In genomic region chr4:138863160-138863559, GRCh38 we compare ENCODE assay signal across 22 cellular contexts.
"Had no signal": no experiment of that assay in that cellular context is flagged by ENCODE, and none has a peak within 500 bp of the region (broad histone marks: within the 10 kb centered on the region; RNA-seq: fewer than 3 reads in every experiment).

No MANE protein-coding gene starts in this region.

- H3K9me3 ChIP-seq: colonic mucosa, esophagus squamous epithelium, gastrocnemius medialis, heart right ventricle, left lung, lower lobe of right lung had no signal

- H3K27ac ChIP-seq: colonic mucosa, epithelial cell of prostate, esophagus squamous epithelium, gastrocnemius medialis, heart right ventricle, left lung, lower lobe of right lung had no signal

- ATAC-seq: effector memory CD8-positive, alpha-beta T cell; esophagus mucosa; gastrocnemius medialis; heart right ventricle; left cardiac atrium; left lung; left ventricle myocardium superior; lower lobe of right lung had no signal

- H3K27ac Mint-ChIP-seq: dendritic cell treated with granulocyte-macrophage colony-stimulating factor and Interleukin-4, amounts not matched to agents 40 ng/mL and 50 ng/mL, for 4 days; effector memory CD8-positive, alpha-beta T cell; endodermal cell had no signal

- H3K27me3 ChIP-seq: colonic mucosa, gastrocnemius medialis, left lung had no signal

- H3K4me3 Mint-ChIP-seq: dendritic cell treated with granulocyte-macrophage colony-stimulating factor and Interleukin-4, amounts not matched to agents 40 ng/mL and 50 ng/mL, for 4 days; effector memory CD8-positive, alpha-beta T cell; endodermal cell had no signal

- H3K9me3 Mint-ChIP-seq: dendritic cell treated with granulocyte-macrophage colony-stimulating factor and Interleukin-4, amounts not matched to agents 40 ng/mL and 50 ng/mL, for 4 days; effector memory CD8-positive, alpha-beta T cell had no signal

- H3K27me3 Mint-ChIP-seq: effector memory CD8-positive, alpha-beta T cell had no signal

- H3K4me3 ChIP-seq: colonic mucosa, esophagus squamous epithelium, gastrocnemius medialis, heart right ventricle, left lung, lower lobe of right lung had no signal

- DNase-seq: colonic mucosa; cortex of kidney; effector CD8-positive, alpha-beta T cell; effector memory CD8-positive, alpha-beta T cell; endodermal cell; erythroblast; esophagus squamous epithelium; foreskin fibroblast; foreskin melanocyte; gastrocnemius medialis; glutamatergic neuron; heart right ventricle; hippocampal formation; left cardiac atrium; left lung; left ventricle myocardium superior; lower lobe of right lung; mesenchymal stem cell; midbrain had no signal

- H3K36me3 ChIP-seq: colonic mucosa, esophagus squamous epithelium, gastrocnemius medialis, heart right ventricle, left lung, lower lobe of right lung had no signal

- H3K4me1 ChIP-seq: colonic mucosa, gastrocnemius medialis, heart right ventricle, left lung, lower lobe of right lung had no signal
